ENCODE assay signal across 35 cellular contexts in the genomic region with DNA sequence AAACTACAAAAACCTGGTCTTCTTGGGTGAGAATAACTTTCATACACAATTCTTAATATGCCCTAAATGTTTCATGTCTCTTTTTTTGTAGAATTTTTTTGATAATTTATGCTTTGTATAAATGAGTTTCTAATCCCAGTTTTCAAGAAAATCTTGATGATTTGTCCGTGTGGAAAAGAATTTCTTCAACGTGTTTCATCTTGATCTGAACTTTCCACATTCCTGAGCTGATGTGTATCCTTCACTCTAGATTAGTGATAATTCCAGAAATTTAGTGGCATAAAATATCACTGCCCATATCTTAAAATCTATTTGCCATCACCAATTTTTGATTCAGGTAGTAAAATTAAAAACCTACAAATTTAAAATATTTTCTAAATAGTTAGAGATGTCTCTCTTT.
"Had no signal": no experiment of that assay in that cellular context is flagged by ENCODE, and none has a peak within 500 bp of the region (broad histone marks: within the 10 kb centered on the region; RNA-seq: fewer than 3 reads in every experiment).

No MANE protein-coding gene starts in this region.

- H3K27ac ChIP-seq: adrenal gland, body of pancreas, Peyer's patch, VCaP had no signal

- ATAC-seq: activated CD8-positive, alpha-beta memory T cell treated with anti-CD3 and anti-CD28 coated beads, Interleukin-2, amount 10 ng/mL, durations not matched to agents 7 days and 5 days; activated naive CD4-positive, alpha-beta T cell treated with anti-CD3 and anti-CD28 coated beads, Interleukin-2, amount 50 U/mL, for 72 hours; activated T-helper 17 cell treated with anti-CD3 and anti-CD28 coated beads, Interleukin-2, amount 50 U/mL, for 72 hours; body of pancreas; K562; PC-3 had no signal

- H3K9me3 ChIP-seq: adrenal gland, Peyer's patch had no signal

- H3K27me3 Mint-ChIP-seq: activated B cell treated with CpG ODN at 0.5 μM for 24 hours; activated CD4-positive, alpha-beta memory T cell treated with anti-CD3 and anti-CD28 coated beads, Interleukin-2, amount 10 ng/mL, durations not matched to agents 7 days and 5 days; activated CD8-positive, alpha-beta memory T cell treated with anti-CD3 and anti-CD28 coated beads, Interleukin-2, amount 10 ng/mL, durations not matched to agents 7 days and 5 days; activated T-helper 17 cell treated with anti-CD3 and anti-CD28 coated beads, Interleukin-2, amount 50 U/mL, for 72 hours had no signal

- DNase-seq: activated B cell treated with CpG ODN at 0.5 μM for 24 hours; activated CD4-positive, alpha-beta memory T cell treated with anti-CD3 and anti-CD28 coated beads, Interleukin-2, amount 10 ng/mL, durations not matched to agents 7 days and 5 days; activated CD4-positive, alpha-beta T cell treated with anti-CD3 and anti-CD28 coated beads for 4 hours; activated CD4-positive, CD25-positive, alpha-beta regulatory T cell treated with anti-CD3 and anti-CD28 coated beads, Interleukin-2, amount 50 U/mL, for 72 hours; activated CD8-positive, alpha-beta memory T cell treated with anti-CD3 and anti-CD28 coated beads for 24 hours; activated CD8-positive, alpha-beta memory T cell treated with anti-CD3 and anti-CD28 coated beads, Interleukin-2, amount 10 ng/mL, durations not matched to agents 7 days and 5 days; activated CD8-positive, alpha-beta memory T cell treated with anti-CD3 and anti-CD28 coated beads, Interleukin-2, amount 50 U/mL, for 48 hours; activated effector memory CD4-positive, alpha-beta T cell treated with anti-CD3 and anti-CD28 coated beads, Interleukin-2, amount 50 U/mL, for 16 hours; activated naive CD4-positive, alpha-beta T cell treated with Interleukin-2 at 50 U/mL for 16 hours; activated T-cell treated with anti-CD3 and anti-CD28 coated beads, Interleukin-2, amount 50 U/mL, for 48 hours; adrenal gland; body of pancreas; NCI-H1092 treated with DMSO at 0.1 percent for 48 hours; NCI-H1417; NCI-H146; NCI-H187; NCI-H2029 treated with DMSO at 0.1 percent for 48 hours; NCI-H2107; NCI-H2171; NCI-H510A; NCI-H526; NCI-H748 treated with DMSO at 0.1 percent for 48 hours; NK-92 treated with Interleukin-12 subunit alpha and Interleukin-12 subunit beta, amount 100 ng/mL, for 24 hours; PC-3; Peyer's patch; Right ventricle myocardium superior; RPMI8226; SW 1271; T-helper 1 cell; T-helper 2 cell; T-helper 9 cell had no signal

- H3K4me3 Mint-ChIP-seq: activated B cell treated with CpG ODN at 0.5 μM for 24 hours; activated CD4-positive, alpha-beta memory T cell treated with anti-CD3 and anti-CD28 coated beads, Interleukin-2, amount 10 ng/mL, durations not matched to agents 7 days and 5 days; activated CD8-positive, alpha-beta memory T cell treated with anti-CD3 and anti-CD28 coated beads, Interleukin-2, amount 10 ng/mL, durations not matched to agents 7 days and 5 days; activated T-helper 17 cell treated with anti-CD3 and anti-CD28 coated beads, Interleukin-2, amount 50 U/mL, for 72 hours had no signal

- H3K4me1 ChIP-seq: adrenal gland, body of pancreas, Peyer's patch had no signal

- H3K27ac Mint-ChIP-seq: activated B cell treated with CpG ODN at 0.5 μM for 24 hours; activated CD4-positive, alpha-beta memory T cell treated with anti-CD3 and anti-CD28 coated beads, Interleukin-2, amount 10 ng/mL, durations not matched to agents 7 days and 5 days; activated CD8-positive, alpha-beta memory T cell treated with anti-CD3 and anti-CD28 coated beads, Interleukin-2, amount 10 ng/mL, durations not matched to agents 7 days and 5 days; activated naive CD4-positive, alpha-beta T cell treated with anti-CD3 and anti-CD28 coated beads, Interleukin-2, amount 50 U/mL, for 72 hours had no signal

- H3K4me3 ChIP-seq: adrenal gland, body of pancreas, K562, Peyer's patch had no signal

- H3K27me3 ChIP-seq: adrenal gland, body of pancreas, Peyer's patch had no signal

- H3K9me3 Mint-ChIP-seq: activated B cell treated with CpG ODN at 0.5 μM for 24 hours; activated naive CD4-positive, alpha-beta T cell treated with anti-CD3 and anti-CD28 coated beads, Interleukin-2, amount 50 U/mL, for 72 hours; activated T-helper 17 cell treated with anti-CD3 and anti-CD28 coated beads, Interleukin-2, amount 50 U/mL, for 72 hours had no signal

- H3K4me1 Mint-ChIP-seq: activated B cell treated with CpG ODN at 0.5 μM for 24 hours; activated CD4-positive, alpha-beta memory T cell treated with anti-CD3 and anti-CD28 coated beads, Interleukin-2, amount 10 ng/mL, durations not matched to agents 7 days and 5 days; activated T-helper 17 cell treated with anti-CD3 and anti-CD28 coated beads, Interleukin-2, amount 50 U/mL, for 72 hours had no signal
